ENCODE assay signal across 17 cellular contexts in the genomic region with DNA sequence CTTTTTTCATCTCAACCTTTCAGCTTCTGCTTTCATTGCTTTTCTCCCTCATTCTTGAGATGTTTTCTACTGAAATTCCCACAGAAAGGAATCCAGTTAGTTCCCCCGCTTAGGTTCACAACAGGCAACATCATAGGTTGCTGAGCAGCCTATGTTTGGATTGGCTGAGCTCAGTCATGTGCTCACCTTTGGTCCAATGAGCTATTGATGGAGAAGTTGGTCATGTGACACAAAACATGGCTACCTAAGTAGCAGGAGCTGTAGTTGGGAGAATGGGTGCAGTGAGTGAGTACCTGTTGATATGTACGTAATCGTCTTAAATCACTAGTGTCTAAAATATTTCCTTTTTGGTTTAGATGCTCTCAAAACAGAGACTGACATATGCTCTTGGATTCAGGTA.
A peak's percentile ranks its signal among the peaks of the same experiment; 100 is the strongest.
DNase-seq lines count a peak whose midpoint lies in the region; ATAC-seq, FAIRE-seq and TF ChIP-seq lines count a peak whose summit lies in the region.
"Had no signal": no experiment of that assay in that cellular context is flagged by ENCODE, and none has a peak within 500 bp of the region (broad histone marks: within the 10 kb centered on the region; RNA-seq: fewer than 3 reads in every experiment).

No MANE protein-coding gene starts in this region.

- FAIRE-seq in HepG2 (lab: Jason Lieb, UNC) (no peak), GM12878 (lab: Jason Lieb, UNC) (no peak)
- FAIRE-seq: GM12891 had no signal

- no peaks in the 10 kb centered on the region for H3K79me2 ChIP-seq in HepG2 (ENCODE audit: insufficient read depth, low read length)
- no peaks in the 10 kb centered on the region for H3K79me2 ChIP-seq in GM12878 (ENCODE audit: control insufficient read depth, insufficient read depth, low read length)

- H3K27ac ChIP-seq in HepG2 (ENCODE audit: extremely low read length, insufficient read depth, low read length) (no peak overlapping the region), right lobe of liver (no peak overlapping the region), GM12878 (ENCODE audit: control insufficient read depth, insufficient read depth) (no peak overlapping the region), coronary artery (no peak overlapping the region)
- H3K27ac ChIP-seq: 22Rv1, KMS-11 had no signal

- TF ChIP-seq RAD21 in HepG2 (CRISPR knock-in tag; IDR thresholded peaks at IDR 0.05) (no peak), GM12878 (IDR thresholded peaks at IDR 0.05; ENCODE audit: insufficient read depth, low read depth, low read length) (no peak)

- BruUV-seq in HepG2 (replicated peaks; lab: Mats Ljungman, UMichigan) (no TSS peak), GM12878 (replicated peaks; lab: Mats Ljungman, UMichigan) (no TSS peak)

- no peak for ATAC-seq in HepG2
- no peak for ATAC-seq in right lobe of liver
- ATAC-seq in GM12878 = no peak
- ATAC-seq in GM18505 (IDR thresholded peaks at IDR 0.05; ENCODE audit: unreplicated experiment) = no peak

- no peak for TF ChIP-seq CTCF in HepG2 (CRISPR knock-in tag; IDR thresholded peaks at IDR 0.05)
- TF ChIP-seq CTCF in right lobe of liver (IDR thresholded peaks at IDR 0.05) = no peak
- TF ChIP-seq CTCF in GM12878 (IDR thresholded peaks at IDR 0.05 in 2 of 3, conservative IDR thresholded peaks at IDR 0.05 in 1 of 3; ENCODE audit: control insufficient read depth in 2 of 3, extremely low read depth in 1 of 3, insufficient read depth in 1 of 3, low read depth in 3 of 3, low read length in 3 of 3) = no peak
- no peak for TF ChIP-seq CTCF in coronary artery (IDR thresholded peaks at IDR 0.05)

- DNase-seq in HepG2 (ENCODE audit: low spot score) (no peak), right lobe of liver (no peak), MV-4-11 (lab: John Stamatoyannopoulos, UW) (peak; percentile 51), GM12878 (ENCODE audit: low read depth, low spot score) (no peak), coronary artery (ENCODE audit: low spot score) (no peak), NCI-H2196 (lab: John Stamatoyannopoulos, UW; ENCODE audit: unreplicated experiment) (no peak), HT-29 (ENCODE audit: low spot score) (no peak)
- DNase-seq: C1 segment of cervical spinal cord; Calu3; CD4-positive, alpha-beta T cell; DMS 273 treated with DMSO at 0.1 percent for 48 hours; GOT3; H9 had no signal

- H3K4me1 ChIP-seq in HepG2 (ENCODE audit: insufficient read depth, low read length) (peaks cover 21% of the 10 kb centered on the region), right lobe of liver (no peaks in the 10 kb centered on the region), GM12878 (ENCODE audit: control insufficient read depth, insufficient read depth, low read length) (no peaks in the 10 kb centered on the region)

- no peak overlapping the region for H3K4me3 ChIP-seq in HepG2 (replicated peaks in 1 of 3; ENCODE audit: insufficient read depth in 1 of 3, low read depth in 2 of 3, low read length in 3 of 3)
- H3K4me3 ChIP-seq in right lobe of liver = no peak overlapping the region
- H3K4me3 ChIP-seq in GM12878 = no peak overlapping the region
- H3K4me3 ChIP-seq in coronary artery = no peak overlapping the region

- H3K27me3 ChIP-seq in HepG2 (ENCODE audit: control insufficient read depth in 1 of 2, insufficient read depth in 2 of 2, low read length in 2 of 2) (no peaks in the 10 kb centered on the region), right lobe of liver (no peaks in the 10 kb centered on the region), GM12878 (replicated peaks in 1 of 2; ENCODE audit: control insufficient read depth in 2 of 2, insufficient read depth in 2 of 2, low read length in 1 of 2) (no peaks in the 10 kb centered on the region; a peak in 1 of 4 replicates)

- H3K9me3 ChIP-seq in HepG2 (ENCODE audit: low read length) (no peaks in the 10 kb centered on the region), right lobe of liver (no peaks in the 10 kb centered on the region), GM12878 (replicated peaks; ENCODE audit: control insufficient read depth, insufficient read depth, low read length) (peaks cover 1% of the 10 kb centered on the region; the same call in 2 of the 3 replicates)

- no peak overlapping the region for H3K9ac ChIP-seq in HepG2 (ENCODE audit: insufficient read depth, low read depth, low read length)
- H3K9ac ChIP-seq in GM12878 (ENCODE audit: control insufficient read depth, insufficient read depth, low read length) = no peak overlapping the region
- H3K9ac ChIP-seq: KMS-11 had no signal

- 98% methylated on average over 3 of the region's 3 CpGs for WGBS in HepG2 (ENCODE audit: low lambda C conversion rate)
- 93% methylated on average over 3 of the region's 3 CpGs for WGBS in right lobe of liver (ENCODE audit: insufficient coverage, low coverage, low lambda C conversion rate, missing lambda C conversion rate)
- 66% methylated on average over 3 of the region's 3 CpGs for WGBS in GM12878 (ENCODE audit: insufficient coverage, insufficient replicate concordance, low lambda C conversion rate, missing lambda C conversion rate)

- no peak overlapping the region for H2AFZ ChIP-seq in HepG2 (ENCODE audit: low read length)
- no peak overlapping the region for H2AFZ ChIP-seq in GM12878 (ENCODE audit: control insufficient read depth, low read depth, low read length)

- H3K36me3 ChIP-seq in HepG2 (replicated peaks in 1 of 2; ENCODE audit: control insufficient read depth in 1 of 2, insufficient read depth in 2 of 2, low read length in 2 of 2) (no peaks in the 10 kb centered on the region), right lobe of liver (no peaks in the 10 kb centered on the region), GM12878 (ENCODE audit: control insufficient read depth in 2 of 2, insufficient read depth in 2 of 2, low read length in 1 of 2) (no peaks in the 10 kb centered on the region)

- H4K20me1 ChIP-seq in HepG2 (ENCODE audit: insufficient read depth, low read length) = no peaks in the 10 kb centered on the region
- H4K20me1 ChIP-seq in GM12878 (ENCODE audit: control insufficient read depth, insufficient read depth) = no peaks in the 10 kb centered on the region

- POLR2A ChIA-PET in HepG2 (lab: Yijun Ruan, JAX) (no interaction called here), GM12878 (lab: Charles Lee) (no interaction called here)

- RAD21 ChIA-PET in GM12878 (lab: Charles Lee; ENCODE audit: unreplicated experiment) = interaction anchor here (1.0 to 4.5 kb wide), 2 partner anchors 63 to 85 kb away, joined by 3 to 80 read pairs; no protein-coding TSS in a partner anchor

- intact Hi-C loops in HepG2 (cut with micrococcal nuclease; ENCODE audit: unreplicated experiment) = loop anchor here (5.0 kb wide), 3 partner anchors 54 to 1224 kb away; no protein-coding TSS in a partner anchor
- intact Hi-C loops in right lobe of liver (cut with DNase I) = no loop called here
- intact Hi-C loops in GM12878 (cut with micrococcal nuclease; ENCODE audit: unreplicated experiment) = loop anchor here (5.0 kb wide), 1 partner anchor 94 kb away; no protein-coding TSS in a partner anchor

- no peak for TF ChIP-seq POLR2A in HepG2 (IDR thresholded peaks at IDR 0.05; ENCODE audit: insufficient read depth in 1 of 2, low read depth in 2 of 2, low read length in 2 of 2)
- TF ChIP-seq POLR2A in right lobe of liver (IDR thresholded peaks at IDR 0.05) = no peak
- no peak for TF ChIP-seq POLR2A in GM12878 (IDR thresholded peaks at IDR 0.05; ENCODE audit: low read depth, low read length)
- no peak for TF ChIP-seq POLR2A in GM18505 (IDR thresholded peaks at IDR 0.05; ENCODE audit: borderline replicate concordance, extremely low read depth, insufficient read depth, insufficient read length)

- CTCF ChIA-PET in HepG2 (lab: Yijun Ruan, JAX; ENCODE audit: low intra/inter-chr PET ratio, low total read pairs) (no interaction called here), GM12878 (lab: Yijun Ruan, JAX) (interaction anchor here (0.8 to 8.1 kb wide), 8 partner anchors 15 to 196 kb away, joined by 3 to 187 read pairs (median 12); no protein-coding TSS in a partner anchor)

- SMC1A ChIA-PET in GM12878 (lab: Charles Lee; ENCODE audit: uncharacterized antibody, unreplicated experiment) = interaction anchor here (0.6 to 5.9 kb wide), 12 partner anchors 8 to 1225 kb away, joined by 3 to 86 read pairs (median 14); no protein-coding TSS in a partner anchor

- TF ChIP-seq EP300 in HepG2 (IDR thresholded peaks at IDR 0.05; ENCODE audit: low read depth in 2 of 2, low read length in 2 of 2) (no peak), HepG2 (CRISPR knock-in tag; IDR thresholded peaks at IDR 0.05; ENCODE audit: borderline replicate concordance) (no peak), GM12878 (IDR thresholded peaks at IDR 0.05; ENCODE audit: borderline replicate concordance in 1 of 2, control insufficient read depth in 1 of 2, low read depth in 2 of 2, low read length in 2 of 2) (no peak)

- in situ Hi-C loops in HepG2 (cut with HindIII; ENCODE audit: extremely low pct_ligation_motif_present, low pct_unique_long_range_greater_than_20kb) = loop anchor here (5.0 to 10.0 kb wide), 2 partner anchors 109 to 1226 kb away; no protein-coding TSS in a partner anchor
- in situ Hi-C loops in GM12878 (cut with MboI) = no loop called here

- H3K4me2 ChIP-seq in HepG2 (ENCODE audit: low read depth, low read length) (no peak overlapping the region), GM12878 (ENCODE audit: control insufficient read depth, insufficient read depth) (no peak overlapping the region)
- H3K4me2 ChIP-seq: KMS-11 had no signal

TF ChIP-seq in HepG2, 621 proteins besides CTCF, POLR2A, EP300 and RAD21 (continues in another document):
- no peak for TF ChIP-seq NCOA5 (CRISPR knock-in tag; IDR thresholded peaks at IDR 0.05)
- TF ChIP-seq NFYB (CRISPR knock-in tag; IDR thresholded peaks at IDR 0.05) = peak; percentile 27; the same call in 1 of the 2 replicates
- no peak for TF ChIP-seq RFXAP (CRISPR knock-in tag; IDR thresholded peaks at IDR 0.05; ENCODE audit: borderline replicate concordance)
- TF ChIP-seq RAD51 (IDR thresholded peaks at IDR 0.05; ENCODE audit: borderline replicate concordance) = peak; percentile 39; the same call in 1 of the 2 replicates

TF ChIP-seq in GM12878, 131 proteins besides CTCF, POLR2A, EP300 and RAD21:
- no peak for TF ChIP-seq SMC3 (IDR thresholded peaks at IDR 0.05; ENCODE audit: borderline replicate concordance, low read length)
- no peak for TF ChIP-seq IRF4 (IDR thresholded peaks at IDR 0.05; ENCODE audit: low read depth, low read length)
- peak; percentile 47; the same call in 1 of the 2 replicates for TF ChIP-seq RAD51 (IDR thresholded peaks at IDR 0.05)
TF ChIP-seq in GM12878: peak in this region for 1.

Comparison
In these comparisons a context has a peak if more than half of its experiments do, and no peak if none do; other contexts are left out.
1. intact Hi-C loops: an anchor here in HepG2 (5.0 kb wide) and GM12878 (5.0 kb wide); none called in right lobe of liver.